22 cellular contexts compared by ENCODE assay signal in the genomic region with DNA sequence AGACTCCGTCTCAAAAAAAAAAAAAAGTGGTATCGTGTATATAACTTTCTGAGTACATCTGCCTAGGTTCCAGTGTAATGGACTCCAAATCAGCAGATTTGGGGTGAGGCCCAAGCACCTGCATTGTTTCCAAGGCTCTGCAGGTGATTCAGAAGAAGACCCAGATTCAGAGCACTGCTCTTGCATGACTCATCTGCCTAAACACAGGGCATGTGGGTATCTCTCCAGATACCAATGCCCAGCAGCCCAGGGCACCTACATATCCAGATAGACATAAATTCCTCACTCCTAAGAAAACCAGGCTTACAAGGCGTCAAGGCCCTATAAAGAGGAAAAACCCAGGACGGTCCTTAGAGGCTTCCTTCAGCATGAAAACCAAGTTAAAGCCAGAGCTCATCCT.
"Had no signal": no experiment of that assay in that cellular context is flagged by ENCODE, and none has a peak within 500 bp of the region (broad histone marks: within the 10 kb centered on the region; RNA-seq: fewer than 3 reads in every experiment).

No MANE protein-coding gene starts in this region.

- H3K4me1 ChIP-seq: sigmoid colon, tibial artery had no signal

- H3K4me3 Mint-ChIP-seq: activated CD4-positive, alpha-beta T cell treated with anti-CD3 and anti-CD28 coated beads, Interleukin-2, amount 10 ng/mL, durations not matched to agents 7 days and 5 days; activated naive CD8-positive, alpha-beta T cell treated with anti-CD3 and anti-CD28 coated beads for 36 hours; endodermal cell; naive thymus-derived CD8-positive, alpha-beta T cell; stimulated activated naive B cell treated with anti-CD40 and anti-IgM and Interleukin-4, amounts not matched to agents 10 μg/mL and 1 μg/mL and 100 μg/mL, for 72 hours; T-helper 2 cell treated with Interferon-gamma antibody and Interleukin-4, amounts not matched to agents 5 μg/mL and 100 μg/mL, for 36 hours had no signal

- ATAC-seq: naive thymus-derived CD8-positive, alpha-beta T cell; stimulated activated naive B cell treated with anti-CD40 and anti-IgM and Interleukin-4, amounts not matched to agents 10 μg/mL and 1 μg/mL and 100 μg/mL, for 72 hours had no signal

- H3K27me3 ChIP-seq: dorsolateral prefrontal cortex, neutrophil, sigmoid colon, tibial artery had no signal

- H3K27ac ChIP-seq: dorsolateral prefrontal cortex, neutrophil, sigmoid colon, SK-N-MC, tibial artery had no signal

- H3K9me3 Mint-ChIP-seq: activated CD4-positive, alpha-beta T cell treated with anti-CD3 and anti-CD28 coated beads, Interleukin-2, amount 10 ng/mL, durations not matched to agents 7 days and 5 days; activated naive CD8-positive, alpha-beta T cell treated with anti-CD3 and anti-CD28 coated beads for 36 hours; naive thymus-derived CD8-positive, alpha-beta T cell; stimulated activated naive B cell treated with anti-CD40 and anti-IgM and Interleukin-4, amounts not matched to agents 10 μg/mL and 1 μg/mL and 100 μg/mL, for 72 hours; T-helper 2 cell treated with Interferon-gamma antibody and Interleukin-4, amounts not matched to agents 5 μg/mL and 100 μg/mL, for 36 hours had no signal

- H3K36me3 Mint-ChIP-seq: naive thymus-derived CD8-positive, alpha-beta T cell had no signal

- H3K4me1 Mint-ChIP-seq: activated naive CD8-positive, alpha-beta T cell treated with anti-CD3 and anti-CD28 coated beads for 36 hours; endodermal cell; naive thymus-derived CD8-positive, alpha-beta T cell; stimulated activated naive B cell treated with anti-CD40 and anti-IgM and Interleukin-4, amounts not matched to agents 10 μg/mL and 1 μg/mL and 100 μg/mL, for 72 hours had no signal

- H3K27ac Mint-ChIP-seq: activated CD4-positive, alpha-beta T cell treated with anti-CD3 and anti-CD28 coated beads, Interleukin-2, amount 10 ng/mL, durations not matched to agents 7 days and 5 days; activated naive CD8-positive, alpha-beta T cell treated with anti-CD3 and anti-CD28 coated beads for 36 hours; endodermal cell; naive thymus-derived CD8-positive, alpha-beta T cell; stimulated activated naive B cell treated with anti-CD40 and anti-IgM and Interleukin-4, amounts not matched to agents 10 μg/mL and 1 μg/mL and 100 μg/mL, for 72 hours; T-helper 2 cell treated with Interferon-gamma antibody and Interleukin-4, amounts not matched to agents 5 μg/mL and 100 μg/mL, for 36 hours had no signal

- H3K9me3 ChIP-seq: neutrophil, sigmoid colon, tibial artery had no signal

- H3K4me3 ChIP-seq: dorsolateral prefrontal cortex, sigmoid colon, SK-N-MC, tibial artery had no signal

- H3K27me3 Mint-ChIP-seq: activated CD4-positive, alpha-beta T cell treated with anti-CD3 and anti-CD28 coated beads, Interleukin-2, amount 10 ng/mL, durations not matched to agents 7 days and 5 days; activated naive CD8-positive, alpha-beta T cell treated with anti-CD3 and anti-CD28 coated beads for 36 hours; naive thymus-derived CD8-positive, alpha-beta T cell; stimulated activated naive B cell treated with anti-CD40 and anti-IgM and Interleukin-4, amounts not matched to agents 10 μg/mL and 1 μg/mL and 100 μg/mL, for 72 hours had no signal

- DNase-seq: activated CD4-positive, alpha-beta T cell treated with anti-CD3 and anti-CD28 coated beads, Interleukin-2, amount 10 ng/mL, durations not matched to agents 7 days and 5 days; activated CD4-positive, CD25-positive, alpha-beta regulatory T cell; activated gamma-delta T cell treated with Interleukin-2 at 50 U/mL for 16 hours; activated naive CD8-positive, alpha-beta T cell treated with anti-CD3 and anti-CD28 coated beads for 36 hours; amygdala; caudate nucleus; dorsolateral prefrontal cortex; endodermal cell; erythroblast; head of caudate nucleus; kidney glomerular epithelial cell; mesendoderm; naive thymus-derived CD8-positive, alpha-beta T cell; posterior cingulate gyrus; sigmoid colon; stimulated activated CD4-positive, alpha-beta T cell treated with anti-CD3 and anti-CD28 coated beads, Interleukin-4, amount 100 ng/mL, for 24 hours; stimulated activated naive B cell treated with anti-CD40 and anti-IgM and Interleukin-4, amounts not matched to agents 10 μg/mL and 1 μg/mL and 100 μg/mL, for 72 hours; substantia nigra; tibial artery had no signal

- H3K36me3 ChIP-seq: sigmoid colon, tibial artery had no signal
